In genomic region chr2:155675920-155676319, GRCh38 we compare ENCODE assay signal across 8 cellular contexts.
"Had no signal": no experiment of that assay in that cellular context is flagged by ENCODE, and none has a peak within 500 bp of the region (broad histone marks: within the 10 kb centered on the region; RNA-seq: fewer than 3 reads in every experiment).

No MANE protein-coding gene starts in this region.

- ATAC-seq: GM12878 had no signal

- DNase-seq: GDM1, GF-D8 had no signal

- FAIRE-seq: G401.6, GM12878, GM12891, GM12892, GM18507, GM19239 had no signal

- H3K4me3 ChIP-seq: GM12878 had no signal
